In genomic region chr7:136293272-136293671, GRCh38 we compare ENCODE assay signal across 14 cellular contexts.
A peak's percentile ranks its signal among the peaks of the same experiment; 100 is the strongest.
DNase-seq lines count a peak whose midpoint lies in the region; ATAC-seq, FAIRE-seq and TF ChIP-seq lines count a peak whose summit lies in the region.
"Had no signal": no experiment of that assay in that cellular context is flagged by ENCODE, and none has a peak within 500 bp of the region (broad histone marks: within the 10 kb centered on the region; RNA-seq: fewer than 3 reads in every experiment).

No MANE protein-coding gene starts in this region.

- no peak overlapping the region for H2AFZ ChIP-seq in GM12878 (ENCODE audit: control insufficient read depth, low read depth, low read length)
- H2AFZ ChIP-seq in osteoblast (ENCODE audit: low read length) = no peak overlapping the region

- peak; percentile 84 for ATAC-seq in GM19035 (IDR thresholded peaks at IDR 0.05; ENCODE audit: unreplicated experiment)
- ATAC-seq in HG02759 (IDR thresholded peaks at IDR 0.05; ENCODE audit: unreplicated experiment) = peak; percentile 89
- peak; percentile 56 for ATAC-seq in HG03469 (IDR thresholded peaks at IDR 0.05; ENCODE audit: unreplicated experiment)
- ATAC-seq in GM12878 = peak; percentile 96
- ATAC-seq in GM18498 (IDR thresholded peaks at IDR 0.05; ENCODE audit: unreplicated experiment) = no peak
- ATAC-seq: CD8-positive, alpha-beta T cell; sciatic nerve had no signal

- SMC1A ChIA-PET in GM12878 (lab: Charles Lee; ENCODE audit: uncharacterized antibody, unreplicated experiment) = interaction anchor here (0.7 kb wide), 1 partner anchor 251 kb away, joined by 3 read pairs; no protein-coding TSS in a partner anchor

- TF ChIP-seq CTCF in GM12878 (IDR thresholded peaks at IDR 0.05 in 2 of 3, conservative IDR thresholded peaks at IDR 0.05 in 1 of 3; ENCODE audit: control insufficient read depth in 2 of 3, extremely low read depth in 1 of 3, insufficient read depth in 1 of 3, low read depth in 3 of 3, low read length in 3 of 3) (no peak), GM10266 (IDR thresholded peaks at IDR 0.05; ENCODE audit: control insufficient read depth, insufficient read depth, low read depth, missing control alignments) (no peak), osteoblast (IDR thresholded peaks at IDR 0.05; ENCODE audit: extremely low read depth, low read depth, low read length) (no peak)

- H3K4me2 ChIP-seq in GM12878 (ENCODE audit: control insufficient read depth, insufficient read depth) = no peak overlapping the region
- no peak overlapping the region for H3K4me2 ChIP-seq in osteoblast (ENCODE audit: insufficient read depth, low read length)

- in situ Hi-C loops in GM12878 (cut with MboI) = no loop called here

- H3K27ac ChIP-seq in GM12878 (ENCODE audit: control insufficient read depth, insufficient read depth) (no peak overlapping the region), osteoblast (ENCODE audit: low read depth, low read length) (no peak overlapping the region)
- H3K27ac ChIP-seq: SJCRH30 had no signal

- H3K4me1 ChIP-seq in GM12878 (ENCODE audit: control insufficient read depth, insufficient read depth, low read length) = no peaks in the 10 kb centered on the region
- no peaks in the 10 kb centered on the region for H3K4me1 ChIP-seq in osteoblast (ENCODE audit: insufficient read depth, low read length)
- H3K4me1 ChIP-seq: SJCRH30 had no signal

- H3K9me3 ChIP-seq in GM12878 (replicated peaks; ENCODE audit: control insufficient read depth, insufficient read depth, low read length) (no peaks in the 10 kb centered on the region), osteoblast (ENCODE audit: low read depth, low read length) (no peaks in the 10 kb centered on the region)
- H3K9me3 ChIP-seq: SJCRH30 had no signal

- WGBS in GM12878 (ENCODE audit: insufficient coverage, insufficient replicate concordance, low lambda C conversion rate, missing lambda C conversion rate) = 4% methylated on average over 6 of the region's 6 CpGs

- POLR2A ChIA-PET in GM12878 (lab: Charles Lee) = no interaction called here

- no peak for TF ChIP-seq RAD21 in GM12878 (IDR thresholded peaks at IDR 0.05; ENCODE audit: insufficient read depth, low read depth, low read length)

- intact Hi-C loops in GM12878 (cut with micrococcal nuclease; ENCODE audit: unreplicated experiment) = loop anchor here (10.0 kb wide), 1 partner anchor 392 kb away; no protein-coding TSS in a partner anchor

- FAIRE-seq in GM12878 (lab: Jason Lieb, UNC) = no peak

- H3K27me3 ChIP-seq in GM12878 (replicated peaks in 1 of 2; ENCODE audit: control insufficient read depth in 2 of 2, insufficient read depth in 2 of 2, low read length in 1 of 2) (no peaks in the 10 kb centered on the region), osteoblast (ENCODE audit: insufficient read depth, low read length) (no peaks in the 10 kb centered on the region)
- H3K27me3 ChIP-seq: SJCRH30 had no signal

- H3K4me3 ChIP-seq in GM12878 = no peak overlapping the region
- no peak overlapping the region for H3K4me3 ChIP-seq in osteoblast (ENCODE audit: insufficient read depth, low read length)
- H3K4me3 ChIP-seq: SJCRH30 had no signal

- H3K36me3 ChIP-seq in GM12878 (ENCODE audit: control insufficient read depth in 2 of 2, insufficient read depth in 2 of 2, low read length in 1 of 2) = no peaks in the 10 kb centered on the region
- no peaks in the 10 kb centered on the region for H3K36me3 ChIP-seq in osteoblast (ENCODE audit: insufficient read depth, low read length)
- H3K36me3 ChIP-seq: SJCRH30 had no signal

- no TSS peak for BruUV-seq in GM12878 (replicated peaks; lab: Mats Ljungman, UMichigan)

- RAD21 ChIA-PET in GM12878 (lab: Charles Lee; ENCODE audit: unreplicated experiment) = no interaction called here

- H4K20me1 ChIP-seq in GM12878 (ENCODE audit: control insufficient read depth, insufficient read depth) = no peaks in the 10 kb centered on the region
- no peaks in the 10 kb centered on the region for H4K20me1 ChIP-seq in osteoblast (ENCODE audit: insufficient read depth, low read length)

- peak; percentile 16 for DNase-seq in GM12878 (ENCODE audit: low read depth, low spot score)
- no peak for DNase-seq in activated CD8-positive, alpha-beta memory T cell treated with anti-CD3 and anti-CD28 coated beads for 24 hours
- DNase-seq in GM10266 (ENCODE audit: extremely low spot score) = no peak
- no peak for DNase-seq in osteoblast (ENCODE audit: insufficient read length, low spot score, missing footprints)
- DNase-seq: activated CD4-positive, alpha-beta T cell treated with anti-CD3 and anti-CD28 coated beads for 4 hours; activated naive CD4-positive, alpha-beta T cell; CD8-positive, alpha-beta T cell; HCEC 1CT; SJCRH30 had no signal

- no peak for TF ChIP-seq EP300 in GM12878 (IDR thresholded peaks at IDR 0.05; ENCODE audit: borderline replicate concordance in 1 of 2, control insufficient read depth in 1 of 2, low read depth in 2 of 2, low read length in 2 of 2)

- CTCF ChIA-PET in GM12878 (lab: Yijun Ruan, JAX) = interaction anchor here (0.6 kb wide), 1 partner anchor 620 kb away, joined by 3 read pairs; no protein-coding TSS in a partner anchor

- no peak for TF ChIP-seq POLR2A in GM12878 (IDR thresholded peaks at IDR 0.05; ENCODE audit: low read depth, low read length)

- H3K9ac ChIP-seq in GM12878 (ENCODE audit: control insufficient read depth, insufficient read depth, low read length) = no peak overlapping the region

- H3K79me2 ChIP-seq in GM12878 (ENCODE audit: control insufficient read depth, insufficient read depth, low read length) (no peaks in the 10 kb centered on the region), osteoblast (ENCODE audit: insufficient read depth, low read length) (no peaks in the 10 kb centered on the region)

TF ChIP-seq in GM12878, 131 proteins besides CTCF, POLR2A, EP300 and RAD21:
- TF ChIP-seq NR2C2 (IDR thresholded peaks at IDR 0.05; ENCODE audit: borderline replicate concordance, control insufficient read depth, insufficient read length, low read depth) = no peak
- no peak for TF ChIP-seq RUNX3 (IDR thresholded peaks at IDR 0.05; ENCODE audit: low read length)
- TF ChIP-seq PBX3 (IDR thresholded peaks at IDR 0.05; ENCODE audit: insufficient replicate concordance, low read depth, low read length) = no peak
- TF ChIP-seq ZNF384 (IDR thresholded peaks at IDR 0.05; ENCODE audit: borderline replicate concordance, low read depth, low read length) = peak; percentile 26; the same call in 1 of the 2 replicates
- TF ChIP-seq SPI1 (IDR thresholded peaks at IDR 0.05; ENCODE audit: borderline replicate concordance, insufficient read depth, low read depth, low read length) = peak; percentile 85
